In the genomic region with DNA sequence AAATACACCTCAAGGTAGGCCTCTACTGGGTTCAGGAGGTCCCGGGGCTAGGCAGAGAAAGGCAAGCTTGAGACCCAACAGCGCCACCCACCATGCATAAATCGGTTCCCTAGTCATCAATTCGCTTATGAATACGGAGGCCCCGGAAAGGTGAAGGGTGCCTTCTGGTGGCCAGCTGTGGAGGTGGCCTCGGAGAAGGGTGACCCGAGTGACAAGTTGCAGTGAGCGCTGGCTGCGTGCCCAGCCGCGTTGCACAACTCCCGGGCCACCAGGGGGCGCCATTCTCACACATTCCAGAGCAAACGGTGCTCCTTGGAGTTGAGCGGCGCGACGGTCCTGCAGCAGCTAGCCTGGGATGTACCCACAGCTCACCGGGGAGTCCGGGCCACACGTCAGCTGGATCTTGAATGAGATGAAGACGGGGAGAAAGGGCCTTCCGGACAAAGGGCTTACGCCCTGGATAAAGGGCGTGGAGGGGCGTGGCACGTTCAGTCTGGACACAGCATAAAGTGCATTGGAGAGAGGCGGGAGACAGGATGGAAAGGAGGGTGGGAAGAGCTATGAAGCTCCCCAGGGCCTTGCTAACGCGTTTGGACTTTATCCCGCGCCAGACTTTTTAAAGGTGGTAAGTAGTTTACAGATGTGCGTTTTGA, we compare ENCODE assay signal across 8 cellular contexts. TPM values are rescaled to one million over a fixed set of nuclear protein-coding genes. Genes with fewer than 3 reads are reported as not detected.
A peak's percentile ranks its signal among the peaks of the same experiment; 100 is the strongest.
DNase-seq lines count a peak whose midpoint lies in the region; TF ChIP-seq lines count a peak whose summit lies in the region.

No MANE protein-coding gene starts in this region.

- no peaks in the 10 kb centered on the region for H3K27me3 ChIP-seq in stomach smooth muscle (ENCODE audit: control insufficient read depth in 1 of 2, insufficient read depth in 2 of 2, low read length in 2 of 2)

- H3K36me3 ChIP-seq in stomach smooth muscle (ENCODE audit: control insufficient read depth in 2 of 2, insufficient read depth in 2 of 2, low read length in 2 of 2) = no peaks in the 10 kb centered on the region

- peak overlapping the region; percentile 45 for H3K4me3 ChIP-seq in fibroblast of pulmonary artery (replicated peaks; ENCODE audit: low read depth, low read length)
- H3K4me3 ChIP-seq in stomach smooth muscle (ENCODE audit: low read length in 2 of 2) = peak overlapping the region; percentile 55 to 75

- H3K36me3 Mint-ChIP-seq in activated T-helper 1 cell treated with anti-CD3 and anti-CD28 coated beads, Interleukin-12 subunit alpha, Interleukin-12 subunit beta, Interleukin-2, Interleukin-4 antibody, amounts not matched to agents 30 ng/mL and 10 ng/mL and 1 ng/mL, durations not matched to agents 14 hours and 24 hours and 36 hours (ENCODE audit: low read depth) = peaks cover 6% of the 10 kb centered on the region
- no peaks in the 10 kb centered on the region for H3K36me3 Mint-ChIP-seq in neural crest cell (ENCODE audit: low read depth)

- H3K27ac Mint-ChIP-seq in activated T-helper 1 cell treated with anti-CD3 and anti-CD28 coated beads, Interleukin-12 subunit alpha, Interleukin-12 subunit beta, Interleukin-2, Interleukin-4 antibody, amounts not matched to agents 30 ng/mL and 10 ng/mL and 1 ng/mL, durations not matched to agents 14 hours and 24 hours and 36 hours = peak overlapping the region; percentile 95
- no peak overlapping the region for H3K27ac Mint-ChIP-seq in neural crest cell (ENCODE audit: unreplicated experiment)

- peaks cover 14% of the 10 kb centered on the region for H3K4me1 ChIP-seq in stomach smooth muscle (ENCODE audit: control insufficient read depth, insufficient read depth, low read length)

- no peak overlapping the region for H3K9ac ChIP-seq in stomach smooth muscle (ENCODE audit: low read length in 2 of 2)

- intact Hi-C loops in activated T-helper 1 cell treated with anti-CD3 and anti-CD28 coated beads, Interleukin-12 subunit alpha, Interleukin-12 subunit beta, Interleukin-2, Interleukin-4 antibody, amounts not matched to agents 30 ng/mL and 10 ng/mL and 1 ng/mL, durations not matched to agents 14 hours and 24 hours and 36 hours (cut with micrococcal nuclease) = loop anchor here (1.0 to 2.0 kb wide), 10 partner anchors 21 to 467 kb away; a partner anchor contains a TSS

- DNase-seq in EL (peak; percentile 95), GOT3 (lab: John Stamatoyannopoulos, UW) (peak; percentile 67), RKO (ENCODE audit: low spot score) (peak; percentile 99), fibroblast of pulmonary artery (ENCODE audit: low read depth) (peak; percentile 91), neural crest cell (ENCODE audit: low read depth, low spot score) (peak; percentile 99)
- peak; percentile 95 for DNase-seq in activated T-helper 1 cell treated with anti-CD3 and anti-CD28 coated beads, Interleukin-12 subunit alpha, Interleukin-12 subunit beta, Interleukin-2, Interleukin-4 antibody, amounts not matched to agents 30 ng/mL and 10 ng/mL and 1 ng/mL, durations not matched to agents 14 hours and 24 hours and 36 hours (ENCODE audit: low spot score)

- no peaks in the 10 kb centered on the region for H3K9me3 Mint-ChIP-seq in activated T-helper 1 cell treated with anti-CD3 and anti-CD28 coated beads, Interleukin-12 subunit alpha, Interleukin-12 subunit beta, Interleukin-2, Interleukin-4 antibody, amounts not matched to agents 30 ng/mL and 10 ng/mL and 1 ng/mL, durations not matched to agents 14 hours and 24 hours and 36 hours
- no peaks in the 10 kb centered on the region for H3K9me3 Mint-ChIP-seq in neural crest cell

- peak overlapping the region; percentile 96 for H3K4me3 Mint-ChIP-seq in activated T-helper 1 cell treated with anti-CD3 and anti-CD28 coated beads, Interleukin-12 subunit alpha, Interleukin-12 subunit beta, Interleukin-2, Interleukin-4 antibody, amounts not matched to agents 30 ng/mL and 10 ng/mL and 1 ng/mL, durations not matched to agents 14 hours and 24 hours and 36 hours
- H3K4me3 Mint-ChIP-seq in neural crest cell = peak overlapping the region; percentile 84

- no peaks in the 10 kb centered on the region for H3K27me3 Mint-ChIP-seq in activated T-helper 1 cell treated with anti-CD3 and anti-CD28 coated beads, Interleukin-12 subunit alpha, Interleukin-12 subunit beta, Interleukin-2, Interleukin-4 antibody, amounts not matched to agents 30 ng/mL and 10 ng/mL and 1 ng/mL, durations not matched to agents 14 hours and 24 hours and 36 hours (ENCODE audit: insufficient read depth)
- peaks cover 8% of the 10 kb centered on the region for H3K27me3 Mint-ChIP-seq in neural crest cell (ENCODE audit: low read depth)

- no peak overlapping the region for H3K27ac ChIP-seq in stomach smooth muscle (ENCODE audit: low read length)

- peak; percentile 92 for TF ChIP-seq CTCF in LNCAP (IDR thresholded peaks at IDR 0.05)
- TF ChIP-seq CTCF in fibroblast of pulmonary artery (IDR thresholded peaks at IDR 0.05; ENCODE audit: low read length, missing control alignments) = peak; percentile 78
- TF ChIP-seq CTCF in neural crest cell (conservative IDR thresholded peaks at IDR 0.05) = peak; percentile 99

- peaks cover 46% of the 10 kb centered on the region for H3K4me1 Mint-ChIP-seq in activated T-helper 1 cell treated with anti-CD3 and anti-CD28 coated beads, Interleukin-12 subunit alpha, Interleukin-12 subunit beta, Interleukin-2, Interleukin-4 antibody, amounts not matched to agents 30 ng/mL and 10 ng/mL and 1 ng/mL, durations not matched to agents 14 hours and 24 hours and 36 hours (ENCODE audit: low read depth)
- H3K4me1 Mint-ChIP-seq in neural crest cell = peaks cover 19% of the 10 kb centered on the region

- H3K9me3 ChIP-seq in stomach smooth muscle (ENCODE audit: control insufficient read depth in 2 of 2, low read length in 2 of 2) = no peaks in the 10 kb centered on the region

RNA-seq across cellular contexts. Expression of a gene that starts 20.4 kb away (rescaled TPM):
- total RNA-seq in activated T-helper 1 cell treated with anti-CD3 and anti-CD28 coated beads, Interleukin-12 subunit alpha, Interleukin-12 subunit beta, Interleukin-2, Interleukin-4 antibody, amounts not matched to agents 30 ng/mL and 10 ng/mL and 1 ng/mL, durations not matched to agents 14 hours and 24 hours and 36 hours = 2,415 and 2,510 TPM in 2 replicates
- total RNA-seq in neural crest cell = 1,431 and 1,563 TPM in 2 replicates

RNA-seq across cellular contexts. Expression of a gene that starts 45.0 kb away (rescaled TPM):
- 62.1 and 62.2 TPM in 2 replicates for total RNA-seq in activated T-helper 1 cell treated with anti-CD3 and anti-CD28 coated beads, Interleukin-12 subunit alpha, Interleukin-12 subunit beta, Interleukin-2, Interleukin-4 antibody, amounts not matched to agents 30 ng/mL and 10 ng/mL and 1 ng/mL, durations not matched to agents 14 hours and 24 hours and 36 hours
- total RNA-seq in neural crest cell = 0.84 TPM in 2 replicates

RNA-seq across cellular contexts. Expression of a gene that starts 45.1 kb away (rescaled TPM):
- total RNA-seq in activated T-helper 1 cell treated with anti-CD3 and anti-CD28 coated beads, Interleukin-12 subunit alpha, Interleukin-12 subunit beta, Interleukin-2, Interleukin-4 antibody, amounts not matched to agents 30 ng/mL and 10 ng/mL and 1 ng/mL, durations not matched to agents 14 hours and 24 hours and 36 hours = 98.1 and 108 TPM in 2 replicates
- 57.0 and 61.2 TPM in 2 replicates for total RNA-seq in neural crest cell

Comparison
In these comparisons a context has a peak if more than half of its experiments do, and no peak if none do; other contexts are left out.
1. RNA of a gene that starts 45.0 kb away (total RNA-seq): 62.1 to 62.2 TPM in activated T-helper 1 cell treated with anti-CD3 and anti-CD28 coated beads, Interleukin-12 subunit alpha, Interleukin-12 subunit beta, Interleukin-2, Interleukin-4 antibody, amounts not matched to agents 30 ng/mL and 10 ng/mL and 1 ng/mL, durations not matched to agents 14 hours and 24 hours and 36 hours; 0.84 TPM in neural crest cell; every median in the first group is over 10 times any median in the second.
2. Peak in every context shown above with its lines, with median percentiles within 50 percentile points of each other: DNase-seq and CTCF ChIP-seq.